In genomic region chr3:194218646-194219453, GRCh38 we compare ENCODE assay signal across 24 cellular contexts.
A peak's percentile ranks its signal among the peaks of the same experiment; 100 is the strongest.
DNase-seq lines count a peak whose midpoint lies in the region; ATAC-seq, FAIRE-seq and TF ChIP-seq lines count a peak whose summit lies in the region.
"Had no signal": no experiment of that assay in that cellular context is flagged by ENCODE, and none has a peak within 500 bp of the region (broad histone marks: within the 10 kb centered on the region; RNA-seq: fewer than 3 reads in every experiment).

No MANE protein-coding gene starts in this region.

- peaks cover 32 to 37% of the 10 kb centered on the region in 2 donors for H3K27me3 Mint-ChIP-seq in stimulated activated naive B cell treated with anti-CD40 and anti-IgM and Interleukin-4, amounts not matched to agents 10 μg/mL and 1 μg/mL and 100 μg/mL, for 72 hours

- no peaks in the 10 kb centered on the region for H4K20me1 ChIP-seq in GM12878 (ENCODE audit: control insufficient read depth, insufficient read depth)

- DNase-seq in NOMO-1 treated with DMSO at 0.1 percent for 48 hours (lab: John Stamatoyannopoulos, UW; ENCODE audit: unreplicated experiment) (peak; percentile 73), GM12878 (ENCODE audit: low read depth, low spot score) (no peak), germinal center (ENCODE audit: low spot score) (no peak), posterior vena cava (ENCODE audit: low spot score) (no peak), NCI-H2029 (lab: John Stamatoyannopoulos, UW) (no peak), NCI-H524 (lab: John Stamatoyannopoulos, UW) (no peak)
- no peak for DNase-seq in stimulated activated naive B cell treated with anti-CD40 and anti-IgM and Interleukin-4, amounts not matched to agents 10 μg/mL and 1 μg/mL and 100 μg/mL, for 72 hours
- DNase-seq: activated CD4-positive, alpha-beta T cell treated with anti-CD3 and anti-CD28 coated beads for 1 hour; activated effector memory CD4-positive, alpha-beta T cell treated with anti-CD3 and anti-CD28 coated beads, Interleukin-2, amount 50 U/mL, for 16 hours; DND-41; IMR-90; mesenchymal stem cell; NCI-H1417; NCI-H2081; NCI-H345; psoas muscle; stimulated activated naive CD4-positive, alpha-beta T cell treated with Interleukin-2 at 50 U/mL for 16 hours; T-helper 1 cell had no signal

- SMC1A ChIA-PET in GM12878 (lab: Charles Lee; ENCODE audit: uncharacterized antibody, unreplicated experiment), result no interaction called here

- in situ Hi-C loops in GM12878 (cut with MboI), result no loop called here

- TF ChIP-seq RAD21 in GM12878 (IDR thresholded peaks at IDR 0.05; ENCODE audit: insufficient read depth, low read depth, low read length), result no peak

- TF ChIP-seq POLR2A in GM12878 (IDR thresholded peaks at IDR 0.05; ENCODE audit: low read depth, low read length), result no peak

- H3K36me3 Mint-ChIP-seq in stimulated activated naive B cell treated with anti-CD40 and anti-IgM and Interleukin-4, amounts not matched to agents 10 μg/mL and 1 μg/mL and 100 μg/mL, for 72 hours, result no peaks in the 10 kb centered on the region

- H3K4me1 ChIP-seq in GM12878 (ENCODE audit: control insufficient read depth, insufficient read depth, low read length), result no peaks in the 10 kb centered on the region
- H3K4me1 ChIP-seq: vagina had no signal

- POLR2A ChIA-PET in GM12878 (lab: Charles Lee), result no interaction called here

- H3K27me3 ChIP-seq in GM12878 (replicated peaks in 1 of 2; ENCODE audit: control insufficient read depth in 2 of 2, insufficient read depth in 2 of 2, low read length in 1 of 2), result peaks cover 0 to 7% of the 10 kb centered on the region in 2 experiments; a peak in 2 of 4 replicates
- H3K27me3 ChIP-seq: vagina had no signal

- ATAC-seq in GM19351 (IDR thresholded peaks at IDR 0.05; ENCODE audit: unreplicated experiment) (peak; percentile 84), GM12878 (peak; percentile 58)
- ATAC-seq in stimulated activated naive B cell treated with anti-CD40 and anti-IgM and Interleukin-4, amounts not matched to agents 10 μg/mL and 1 μg/mL and 100 μg/mL, for 72 hours (replicated peaks), result peak; percentile 61 to 85
- ATAC-seq: left lobe of liver had no signal

- H3K9me3 ChIP-seq in GM12878 (replicated peaks; ENCODE audit: control insufficient read depth, insufficient read depth, low read length), result no peaks in the 10 kb centered on the region
- H3K9me3 ChIP-seq: neutrophil, psoas muscle, vagina had no signal

- H3K4me2 ChIP-seq in GM12878 (ENCODE audit: control insufficient read depth, insufficient read depth), result no peak overlapping the region

- no peak overlapping the region for H3K27ac ChIP-seq in GM12878 (ENCODE audit: control insufficient read depth, insufficient read depth)
- H3K27ac ChIP-seq: C4-2B, neutrophil, psoas muscle, vagina had no signal

- TF ChIP-seq EP300 in GM12878 (IDR thresholded peaks at IDR 0.05; ENCODE audit: borderline replicate concordance in 1 of 2, control insufficient read depth in 1 of 2, low read depth in 2 of 2, low read length in 2 of 2), result no peak

- no peak for FAIRE-seq in GM12878 (lab: Jason Lieb, UNC)

- no peak overlapping the region for H2AFZ ChIP-seq in GM12878 (ENCODE audit: control insufficient read depth, low read depth, low read length)

- no peaks in the 10 kb centered on the region for H3K9me3 Mint-ChIP-seq in stimulated activated naive B cell treated with anti-CD40 and anti-IgM and Interleukin-4, amounts not matched to agents 10 μg/mL and 1 μg/mL and 100 μg/mL, for 72 hours
- H3K9me3 Mint-ChIP-seq: central memory CD8-positive, alpha-beta T cell had no signal

- intact Hi-C loops in GM12878 (cut with micrococcal nuclease; ENCODE audit: unreplicated experiment) (no loop called here), posterior vena cava (cut with DNase I) (loop anchor here in 1 of 2 donors (5.0 kb wide), 1 partner anchor 823 kb away; no protein-coding TSS in a partner anchor)

- no peak for TF ChIP-seq CTCF in GM12878 (IDR thresholded peaks at IDR 0.05 in 2 of 3, conservative IDR thresholded peaks at IDR 0.05 in 1 of 3; ENCODE audit: control insufficient read depth in 2 of 3, extremely low read depth in 1 of 3, insufficient read depth in 1 of 3, low read depth in 3 of 3, low read length in 3 of 3)

- H3K4me3 Mint-ChIP-seq in stimulated activated naive B cell treated with anti-CD40 and anti-IgM and Interleukin-4, amounts not matched to agents 10 μg/mL and 1 μg/mL and 100 μg/mL, for 72 hours, result no peak overlapping the region
- H3K4me3 Mint-ChIP-seq: central memory CD8-positive, alpha-beta T cell had no signal

- H3K4me3 ChIP-seq in GM12878, result no peak overlapping the region
- H3K4me3 ChIP-seq: psoas muscle, vagina had no signal

- H3K36me3 ChIP-seq in GM12878 (ENCODE audit: control insufficient read depth in 2 of 2, insufficient read depth in 2 of 2, low read length in 1 of 2), result no peaks in the 10 kb centered on the region
- H3K36me3 ChIP-seq: neutrophil, vagina had no signal

- peaks cover 6 to 9% of the 10 kb centered on the region in 2 donors for H3K4me1 Mint-ChIP-seq in stimulated activated naive B cell treated with anti-CD40 and anti-IgM and Interleukin-4, amounts not matched to agents 10 μg/mL and 1 μg/mL and 100 μg/mL, for 72 hours
- H3K4me1 Mint-ChIP-seq: central memory CD8-positive, alpha-beta T cell had no signal

- 45% methylated on average over 13 of the region's 13 CpGs for WGBS in GM12878 (ENCODE audit: insufficient coverage, insufficient replicate concordance, low lambda C conversion rate, missing lambda C conversion rate)

- H3K9ac ChIP-seq in GM12878 (ENCODE audit: control insufficient read depth, insufficient read depth, low read length), result no peak overlapping the region

- CTCF ChIA-PET in GM12878 (lab: Yijun Ruan, JAX), result no interaction called here

- no peak overlapping the region for H3K27ac Mint-ChIP-seq in stimulated activated naive B cell treated with anti-CD40 and anti-IgM and Interleukin-4, amounts not matched to agents 10 μg/mL and 1 μg/mL and 100 μg/mL, for 72 hours

- H3K79me2 ChIP-seq in GM12878 (ENCODE audit: control insufficient read depth, insufficient read depth, low read length), result no peaks in the 10 kb centered on the region

- no TSS peak for BruUV-seq in GM12878 (replicated peaks; lab: Mats Ljungman, UMichigan)

- RAD21 ChIA-PET in GM12878 (lab: Charles Lee; ENCODE audit: unreplicated experiment), result no interaction called here

TF ChIP-seq in GM12878, 131 proteins besides CTCF, POLR2A, EP300 and RAD21:
- peak; percentile 68; the same call in 1 of the 2 replicates for TF ChIP-seq SPI1 (IDR thresholded peaks at IDR 0.05; ENCODE audit: borderline replicate concordance, insufficient read depth, low read depth, low read length)
- TF ChIP-seq STAT3 (IDR thresholded peaks at IDR 0.05; ENCODE audit: low read depth, low read length), result no peak
- peak; percentile 11 for TF ChIP-seq BCL3 (IDR thresholded peaks at IDR 0.05; ENCODE audit: borderline replicate concordance, insufficient read depth, low read depth, low read length, poor library complexity, severe bottlenecking)
- TF ChIP-seq CBFB (IDR thresholded peaks at IDR 0.05; ENCODE audit: low read depth), result no peak
- no peak for TF ChIP-seq SUPT20H (IDR thresholded peaks at IDR 0.05; ENCODE audit: borderline replicate concordance, control insufficient read depth, low read depth, low read length)
- no peak for TF ChIP-seq MEF2A (IDR thresholded peaks at IDR 0.05; ENCODE audit: insufficient read depth, low read depth, low read length)
